In the genomic region with DNA sequence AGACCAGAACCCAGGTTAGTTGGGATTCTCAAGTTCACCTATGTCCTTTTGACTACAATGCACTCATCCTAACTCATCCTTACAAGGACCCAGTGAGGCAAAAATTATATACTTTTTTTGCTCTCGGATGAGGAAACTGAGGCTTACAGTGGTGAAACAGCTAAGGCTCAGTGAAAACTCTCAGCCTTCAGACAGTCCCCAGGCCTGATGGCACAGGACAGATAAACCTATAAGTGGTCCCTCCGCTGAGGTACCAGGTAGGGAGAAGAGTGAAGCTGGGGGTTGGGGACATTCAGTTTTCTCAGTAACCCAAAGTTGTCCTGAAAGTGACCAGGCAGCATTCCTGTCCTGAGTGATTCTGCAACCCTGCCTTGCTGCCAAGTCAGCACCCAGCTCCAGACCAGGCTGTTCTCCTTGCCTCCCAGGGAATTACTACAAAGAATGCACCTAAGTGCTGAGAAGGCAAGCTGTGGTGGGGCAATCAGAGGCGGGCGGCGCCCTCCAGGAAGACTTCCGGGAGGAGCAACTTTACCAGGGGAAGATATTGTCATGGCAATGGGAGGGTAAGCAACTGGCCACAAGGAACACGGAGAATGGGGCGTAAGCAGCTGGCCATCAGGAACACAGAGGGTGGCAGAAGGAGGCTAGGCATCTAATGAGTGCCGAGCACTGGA, we compare ENCODE assay signal across 1 cellular context.
TF ChIP-seq lines count a peak whose summit lies in the region.

No MANE protein-coding gene starts in this region.

TF ChIP-seq in HCT116, 20 proteins besides CTCF, POLR2A, EP300 and RAD21:
- TF ChIP-seq, protein P1, sequence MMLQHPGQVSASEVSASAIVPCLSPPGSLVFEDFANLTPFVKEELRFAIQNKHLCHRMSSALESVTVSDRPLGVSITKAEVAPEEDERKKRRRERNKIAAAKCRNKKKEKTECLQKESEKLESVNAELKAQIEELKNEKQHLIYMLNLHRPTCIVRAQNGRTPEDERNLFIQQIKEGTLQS (IDR thresholded peaks at IDR 0.05), result no peak
- TF ChIP-seq FOSL1 (IDR thresholded peaks at IDR 0.05; ENCODE audit: low read depth), result no peak
- TF ChIP-seq EZH2 (IDR thresholded peaks at IDR 0.05), result no peak
- no peak for TF ChIP-seq ZFX (IDR thresholded peaks at IDR 0.05)
